ENCODE assay signal across 18 cellular contexts in genomic region chr22:17303441-17303839, GRCh38.
DNase-seq lines count a peak whose midpoint lies in the region; ATAC-seq and TF ChIP-seq lines count a peak whose summit lies in the region.
"Had no signal": no experiment of that assay in that cellular context is flagged by ENCODE, and none has a peak within 500 bp of the region (broad histone marks: within the 10 kb centered on the region; RNA-seq: fewer than 3 reads in every experiment).

No MANE protein-coding gene starts in this region.

- peaks cover 7% of the 10 kb centered on the region for H3K36me3 Mint-ChIP-seq in T-helper 1 cell treated with Interleukin-12 subunit alpha and Interleukin-12 subunit beta and Interleukin-4 antibody, amounts not matched to agents 30 μg/mL and 1 μg/mL, for 36 hours (ENCODE audit: low read depth)
- H3K36me3 Mint-ChIP-seq in activated T-helper 1 cell treated with anti-CD3 and anti-CD28 coated beads, Interleukin-12 subunit alpha, Interleukin-12 subunit beta, Interleukin-2, Interleukin-4 antibody, amounts not matched to agents 30 ng/mL and 10 ng/mL and 1 ng/mL, durations not matched to agents 14 hours and 24 hours and 36 hours (ENCODE audit: low read depth), result no peaks in the 10 kb centered on the region
- no peaks in the 10 kb centered on the region for H3K36me3 Mint-ChIP-seq in naive B cell

- H3K27ac Mint-ChIP-seq in T-helper 1 cell treated with Interleukin-12 subunit alpha and Interleukin-12 subunit beta and Interleukin-4 antibody, amounts not matched to agents 30 μg/mL and 1 μg/mL, for 36 hours, result peak overlapping the region; percentile 95
- H3K27ac Mint-ChIP-seq in activated T-helper 1 cell treated with anti-CD3 and anti-CD28 coated beads, Interleukin-12 subunit alpha, Interleukin-12 subunit beta, Interleukin-2, Interleukin-4 antibody, amounts not matched to agents 30 ng/mL and 10 ng/mL and 1 ng/mL, durations not matched to agents 14 hours and 24 hours and 36 hours, result peak overlapping the region; percentile 88
- H3K27ac Mint-ChIP-seq in naive B cell, result peak overlapping the region; percentile 90 to 99 (median 96)

- intact Hi-C loops in activated T-helper 1 cell treated with anti-CD3 and anti-CD28 coated beads, Interleukin-12 subunit alpha, Interleukin-12 subunit beta, Interleukin-2, Interleukin-4 antibody, amounts not matched to agents 30 ng/mL and 10 ng/mL and 1 ng/mL, durations not matched to agents 14 hours and 24 hours and 36 hours (cut with micrococcal nuclease), result loop anchor here (2.0 to 10.0 kb wide), 4 partner anchors 66 to 471 kb away; partner anchors contain the start of genes BID and HDHD5

- peak overlapping the region; percentile 49 for H3K4me3 Mint-ChIP-seq in T-helper 1 cell treated with Interleukin-12 subunit alpha and Interleukin-12 subunit beta and Interleukin-4 antibody, amounts not matched to agents 30 μg/mL and 1 μg/mL, for 36 hours
- peak overlapping the region; percentile 60 for H3K4me3 Mint-ChIP-seq in activated T-helper 1 cell treated with anti-CD3 and anti-CD28 coated beads, Interleukin-12 subunit alpha, Interleukin-12 subunit beta, Interleukin-2, Interleukin-4 antibody, amounts not matched to agents 30 ng/mL and 10 ng/mL and 1 ng/mL, durations not matched to agents 14 hours and 24 hours and 36 hours
- H3K4me3 Mint-ChIP-seq in naive B cell, result peak overlapping the region in 7 of 8 donors; percentile 23 to 76 (median 64)

- H3K9me3 Mint-ChIP-seq in T-helper 1 cell treated with Interleukin-12 subunit alpha and Interleukin-12 subunit beta and Interleukin-4 antibody, amounts not matched to agents 30 μg/mL and 1 μg/mL, for 36 hours, result peaks cover 6% of the 10 kb centered on the region
- H3K9me3 Mint-ChIP-seq in activated T-helper 1 cell treated with anti-CD3 and anti-CD28 coated beads, Interleukin-12 subunit alpha, Interleukin-12 subunit beta, Interleukin-2, Interleukin-4 antibody, amounts not matched to agents 30 ng/mL and 10 ng/mL and 1 ng/mL, durations not matched to agents 14 hours and 24 hours and 36 hours, result no peaks in the 10 kb centered on the region
- H3K9me3 Mint-ChIP-seq in naive B cell, result no peaks in the 10 kb centered on the region

- H3K4me1 Mint-ChIP-seq in T-helper 1 cell treated with Interleukin-12 subunit alpha and Interleukin-12 subunit beta and Interleukin-4 antibody, amounts not matched to agents 30 μg/mL and 1 μg/mL, for 36 hours (ENCODE audit: low read depth), result peaks cover 45% of the 10 kb centered on the region
- H3K4me1 Mint-ChIP-seq in activated T-helper 1 cell treated with anti-CD3 and anti-CD28 coated beads, Interleukin-12 subunit alpha, Interleukin-12 subunit beta, Interleukin-2, Interleukin-4 antibody, amounts not matched to agents 30 ng/mL and 10 ng/mL and 1 ng/mL, durations not matched to agents 14 hours and 24 hours and 36 hours (ENCODE audit: low read depth), result peaks cover 58% of the 10 kb centered on the region
- H3K4me1 Mint-ChIP-seq in naive B cell, result peaks cover 17 to 40% (median 29%) of the 10 kb centered on the region in 3 donors

- no peak for DNase-seq in T-helper 1 cell
- no peak for DNase-seq in activated T-helper 1 cell treated with anti-CD3 and anti-CD28 coated beads, Interleukin-12 subunit alpha, Interleukin-12 subunit beta, Interleukin-2, Interleukin-4 antibody, amounts not matched to agents 30 ng/mL and 10 ng/mL and 1 ng/mL, durations not matched to agents 14 hours and 24 hours and 36 hours (ENCODE audit: low spot score)
- no peak for DNase-seq in naive B cell
- DNase-seq in GM10266 (ENCODE audit: extremely low spot score), result no peak
- DNase-seq: amygdala, Calu3, caudate nucleus, dorsolateral prefrontal cortex, hippocampal formation, KG1, NCI-H187 treated with DMSO at 0.1 percent for 48 hours, NCI-H748 treated with DMSO at 0.1 percent for 48 hours, nucleus accumbens, uterus had no signal

- ATAC-seq in GM21526 (IDR thresholded peaks at IDR 0.05; ENCODE audit: low FRiP score, unreplicated experiment) (peak; percentile 13), naive B cell (ENCODE audit: low read depth in 2 of 2) (no peak), GM18520 (IDR thresholded peaks at IDR 0.05; ENCODE audit: unreplicated experiment) (no peak), GM18858 (IDR thresholded peaks at IDR 0.05; ENCODE audit: unreplicated experiment) (no peak)

- H3K27me3 Mint-ChIP-seq in T-helper 1 cell treated with Interleukin-12 subunit alpha and Interleukin-12 subunit beta and Interleukin-4 antibody, amounts not matched to agents 30 μg/mL and 1 μg/mL, for 36 hours (ENCODE audit: low read depth), result no peaks in the 10 kb centered on the region
- peaks cover 4% of the 10 kb centered on the region for H3K27me3 Mint-ChIP-seq in activated T-helper 1 cell treated with anti-CD3 and anti-CD28 coated beads, Interleukin-12 subunit alpha, Interleukin-12 subunit beta, Interleukin-2, Interleukin-4 antibody, amounts not matched to agents 30 ng/mL and 10 ng/mL and 1 ng/mL, durations not matched to agents 14 hours and 24 hours and 36 hours (ENCODE audit: insufficient read depth)
- no peaks in the 10 kb centered on the region for H3K27me3 Mint-ChIP-seq in naive B cell

- no peak for TF ChIP-seq CTCF in GM10266 (IDR thresholded peaks at IDR 0.05; ENCODE audit: control insufficient read depth, insufficient read depth, low read depth, missing control alignments)
